8 cellular contexts compared by ENCODE assay signal in genomic region chr3:14404396-14405119, GRCh38. TPM values are rescaled to one million over a fixed set of nuclear protein-coding genes. Genes with fewer than 3 reads are reported as not detected.
A peak's percentile ranks its signal among the peaks of the same experiment; 100 is the strongest.
DNase-seq lines count a peak whose midpoint lies in the region; ATAC-seq and TF ChIP-seq lines count a peak whose summit lies in the region.

No MANE protein-coding gene starts in this region.

- TF ChIP-seq CTCF in Panc1 (IDR thresholded peaks at IDR 0.05) (no peak), esophagus squamous epithelium (IDR thresholded peaks at IDR 0.05) (no peak)

- CTCF ChIA-PET in Panc1 (lab: Charles Lee): interaction anchor here (0.8 kb wide), 1 partner anchor 46 kb away, joined by 3 read pairs; no protein-coding TSS in a partner anchor

- no peaks in the 10 kb centered on the region for H3K9me3 ChIP-seq in Panc1 (ENCODE audit: control insufficient read depth, insufficient read depth, low read depth, low read length)
- no peaks in the 10 kb centered on the region for H3K9me3 ChIP-seq in esophagus squamous epithelium

- POLR2A ChIA-PET in Panc1 (lab: Charles Lee): interaction anchor here (0.7 kb wide), 1 partner anchor 893 kb away, joined by 3 read pairs; no protein-coding TSS in a partner anchor

- intact Hi-C loops in Panc1 (cut with micrococcal nuclease; ENCODE audit: unreplicated experiment): loop anchor here (10.0 kb wide), 1 partner anchor 50 kb away; no protein-coding TSS in a partner anchor
- intact Hi-C loops in esophagus squamous epithelium (cut with DNase I): loop anchor here (5.0 kb wide), 1 partner anchor 53 kb away; no protein-coding TSS in a partner anchor

- in situ Hi-C loops in Panc1 (cut with HindIII; ENCODE audit: low pct_unique_long_range_greater_than_20kb, low sequenced_read_pairs): no loop called here

- H3K27me3 ChIP-seq in Panc1 (ENCODE audit: control insufficient read depth, insufficient read depth, low read length) (no peaks in the 10 kb centered on the region), esophagus squamous epithelium (no peaks in the 10 kb centered on the region)

- no peak for TF ChIP-seq POLR2A in esophagus squamous epithelium (IDR thresholded peaks at IDR 0.05)

- BruUV-seq in Panc1 (replicated peaks; lab: Mats Ljungman, UMichigan): no TSS peak

- H3K36me3 ChIP-seq in Panc1 (ENCODE audit: control insufficient read depth, insufficient read depth, low read length) (no peaks in the 10 kb centered on the region; the same call in 1 of the 2 replicates), esophagus squamous epithelium (no peaks in the 10 kb centered on the region)

- H3K4me3 ChIP-seq in GM08714 (ENCODE audit: low read length) (peak overlapping the region; percentile 85), Panc1 (ENCODE audit: low read depth in 2 of 2, low read length in 2 of 2) (peak overlapping the region; percentile 87 to 88), esophagus squamous epithelium (peak overlapping the region; percentile 51 to 90 (median 74)), skeletal muscle cell (ENCODE audit: low read depth, low read length) (peak overlapping the region; percentile 84)

- no peak for ATAC-seq in Panc1
- ATAC-seq in HG03039 (IDR thresholded peaks at IDR 0.05; ENCODE audit: unreplicated experiment): no peak
- no peak for ATAC-seq in GM19467 (IDR thresholded peaks at IDR 0.05; ENCODE audit: unreplicated experiment)

- H3K4me1 ChIP-seq in Panc1 (ENCODE audit: control insufficient read depth, insufficient read depth, low read length) (peaks cover 35% of the 10 kb centered on the region), esophagus squamous epithelium (peaks cover 21 to 65% (median 28%) of the 10 kb centered on the region in 3 donors)

- DNase-seq in Panc1 (ENCODE audit: low read depth, low spot score) (no peak), esophagus squamous epithelium (lab: John Stamatoyannopoulos, UW) (no peak), skeletal muscle cell (ENCODE audit: low read depth) (no peak), HuH-7 (ENCODE audit: low spot score) (no peak), HCEC 1CT (no peak)

- H3K27ac ChIP-seq in Panc1 (ENCODE audit: low read length) (peak overlapping the region; percentile 85), esophagus squamous epithelium (peak overlapping the region in 2 of 4 donors; percentile 92 to 96)

- 74 to 83% methylated on average over 5 to 6 of the region's 8 CpGs for WGBS in esophagus squamous epithelium, 2 donors

RNA-seq across cellular contexts. Expression of gene SLC6A6, which starts 2.2 kb away (rescaled TPM):
- 61.0 TPM for total RNA-seq in Panc1 (2021; ENCODE audit: unreplicated experiment)
- 53.8 TPM for polyA plus RNA-seq in Panc1 (2012; ENCODE audit: insufficient read length)
- 10 to 100 TPM; 14.4 to 35.7 (median 17.0) TPM for total RNA-seq in esophagus squamous epithelium
